9 cellular contexts compared by ENCODE assay signal in the genomic region with DNA sequence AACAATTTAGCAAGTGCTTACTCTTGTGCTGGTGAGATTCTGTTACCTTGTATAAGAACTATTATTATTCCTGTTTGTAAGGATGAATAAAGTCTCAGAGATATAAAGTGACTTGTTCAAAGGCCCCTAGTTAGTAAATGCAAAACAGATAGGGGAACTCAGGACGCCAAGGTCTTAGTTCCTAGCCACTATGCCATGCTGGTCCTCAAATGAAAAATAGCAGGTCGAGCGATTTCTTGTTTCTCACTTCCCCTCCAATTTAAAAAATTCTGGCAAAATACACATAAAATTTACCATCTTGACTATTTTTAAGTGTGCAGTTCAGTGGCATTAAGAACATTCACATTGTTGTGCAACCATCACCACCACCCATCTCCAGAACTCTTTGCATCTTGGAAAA. TPM values are rescaled to one million over a fixed set of nuclear protein-coding genes. Genes with fewer than 3 reads are reported as not detected.
A peak's percentile ranks its signal among the peaks of the same experiment; 100 is the strongest.
DNase-seq lines count a peak whose midpoint lies in the region; ATAC-seq and TF ChIP-seq lines count a peak whose summit lies in the region.
"Had no signal": no experiment of that assay in that cellular context is flagged by ENCODE, and none has a peak within 500 bp of the region (broad histone marks: within the 10 kb centered on the region; RNA-seq: fewer than 3 reads in every experiment).

No MANE protein-coding gene starts in this region.

- H3K36me3 ChIP-seq in iPS-18a (ENCODE audit: control insufficient read depth, low read depth, low read length): no peaks in the 10 kb centered on the region
- no peaks in the 10 kb centered on the region for H3K36me3 ChIP-seq in testis (ENCODE audit: low read depth, missing control alignments)

- no peak overlapping the region for H3K27ac ChIP-seq in iPS-18a (ENCODE audit: low read length)
- H3K27ac ChIP-seq in testis: peak overlapping the region in 1 of 2 donors; percentile 94

- TF ChIP-seq POLR2A in testis (IDR thresholded peaks at IDR 0.05): no peak

- peak overlapping the region; percentile 57 for H3K27ac Mint-ChIP-seq in activated CD8-positive, alpha-beta memory T cell treated with anti-CD3 and anti-CD28 coated beads, Interleukin-2, amount 10 ng/mL, durations not matched to agents 7 days and 5 days
- peak overlapping the region; percentile 3 for H3K27ac Mint-ChIP-seq in activated CD4-positive, alpha-beta memory T cell treated with anti-CD3 and anti-CD28 coated beads, Interleukin-2, amount 10 ng/mL, durations not matched to agents 7 days and 5 days

- H3K27me3 ChIP-seq in iPS-18a (ENCODE audit: control insufficient read depth, insufficient read depth, low read length): no peaks in the 10 kb centered on the region
- H3K27me3 ChIP-seq in testis: no peaks in the 10 kb centered on the region

- H3K4me1 ChIP-seq in iPS-18a (ENCODE audit: control insufficient read depth, low read depth, low read length): peaks cover 5% of the 10 kb centered on the region
- H3K4me1 ChIP-seq in testis: peaks cover 24% of the 10 kb centered on the region

- ATAC-seq in activated CD8-positive, alpha-beta memory T cell treated with anti-CD3 and anti-CD28 coated beads, Interleukin-2, amount 10 ng/mL, durations not matched to agents 7 days and 5 days: no peak
- no peak for ATAC-seq in HG03095 (IDR thresholded peaks at IDR 0.05; ENCODE audit: unreplicated experiment)

- no peak for TF ChIP-seq CTCF in testis (IDR thresholded peaks at IDR 0.05)

- H3K27me3 Mint-ChIP-seq in activated CD8-positive, alpha-beta memory T cell treated with anti-CD3 and anti-CD28 coated beads, Interleukin-2, amount 10 ng/mL, durations not matched to agents 7 days and 5 days: no peaks in the 10 kb centered on the region
- no peaks in the 10 kb centered on the region for H3K27me3 Mint-ChIP-seq in activated CD4-positive, alpha-beta memory T cell treated with anti-CD3 and anti-CD28 coated beads, Interleukin-2, amount 10 ng/mL, durations not matched to agents 7 days and 5 days

- POLR2A ChIA-PET in activated CD4-positive, alpha-beta memory T cell treated with anti-CD3 and anti-CD28 coated beads, Interleukin-2, amount 10 ng/mL, durations not matched to agents 7 days and 5 days (lab: Charles Lee): interaction anchor here (1.0 to 6.9 kb wide), 3 partner anchors 11 to 26 kb away, joined by 5 to 84 read pairs (median 5); a partner anchor contains a TSS

- H3K9ac ChIP-seq in iPS-18a (ENCODE audit: low read length): peak overlapping the region; percentile 74

- H3K4me1 Mint-ChIP-seq in activated CD8-positive, alpha-beta memory T cell treated with anti-CD3 and anti-CD28 coated beads, Interleukin-2, amount 10 ng/mL, durations not matched to agents 7 days and 5 days: peaks cover 24% of the 10 kb centered on the region
- peaks cover 30% of the 10 kb centered on the region for H3K4me1 Mint-ChIP-seq in activated CD4-positive, alpha-beta memory T cell treated with anti-CD3 and anti-CD28 coated beads, Interleukin-2, amount 10 ng/mL, durations not matched to agents 7 days and 5 days

- peak overlapping the region; percentile 90 for H3K4me3 Mint-ChIP-seq in activated CD8-positive, alpha-beta memory T cell treated with anti-CD3 and anti-CD28 coated beads, Interleukin-2, amount 10 ng/mL, durations not matched to agents 7 days and 5 days
- H3K4me3 Mint-ChIP-seq in activated CD4-positive, alpha-beta memory T cell treated with anti-CD3 and anti-CD28 coated beads, Interleukin-2, amount 10 ng/mL, durations not matched to agents 7 days and 5 days: peak overlapping the region; percentile 95

- CTCF ChIA-PET in activated CD8-positive, alpha-beta memory T cell treated with anti-CD3 and anti-CD28 coated beads, Interleukin-2, amount 10 ng/mL, durations not matched to agents 7 days and 5 days (lab: Charles Lee): interaction anchor here (0.8 to 1.2 kb wide), 3 partner anchors 10 to 394 kb away, joined by 3 to 4 read pairs (median 4); a partner anchor contains a TSS
- CTCF ChIA-PET in activated CD4-positive, alpha-beta memory T cell treated with anti-CD3 and anti-CD28 coated beads, Interleukin-2, amount 10 ng/mL, durations not matched to agents 7 days and 5 days (lab: Charles Lee): no interaction called here

- peak overlapping the region; percentile 81 for H3K4me3 ChIP-seq in iPS-18a (ENCODE audit: low read length)
- H3K4me3 ChIP-seq in testis: peak overlapping the region; percentile 66 to 74

- intact Hi-C loops in testis (cut with DNase I; ENCODE audit: low total_unique reads): no loop called here

- WGBS in testis, 2 donors: 44 to 52% methylated on average over 3 of the region's 3 CpGs

- peaks cover 3% of the 10 kb centered on the region for H3K36me3 Mint-ChIP-seq in activated CD8-positive, alpha-beta memory T cell treated with anti-CD3 and anti-CD28 coated beads, Interleukin-2, amount 10 ng/mL, durations not matched to agents 7 days and 5 days
- peaks cover 9% of the 10 kb centered on the region for H3K36me3 Mint-ChIP-seq in activated CD4-positive, alpha-beta memory T cell treated with anti-CD3 and anti-CD28 coated beads, Interleukin-2, amount 10 ng/mL, durations not matched to agents 7 days and 5 days (ENCODE audit: low read depth)

- no peaks in the 10 kb centered on the region for H3K9me3 ChIP-seq in iPS-18a (ENCODE audit: control insufficient read depth, low read depth, low read length)
- H3K9me3 ChIP-seq in testis: no peaks in the 10 kb centered on the region

- no peak for DNase-seq in activated CD8-positive, alpha-beta memory T cell treated with anti-CD3 and anti-CD28 coated beads, Interleukin-2, amount 10 ng/mL, durations not matched to agents 7 days and 5 days
- no peak for DNase-seq in activated CD8-positive, alpha-beta memory T cell treated with anti-CD3 and anti-CD28 coated beads, Interleukin-2, amount 50 U/mL, for 48 hours
- no peak for DNase-seq in activated CD4-positive, alpha-beta memory T cell treated with anti-CD3 and anti-CD28 coated beads, Interleukin-2, amount 10 ng/mL, durations not matched to agents 7 days and 5 days
- DNase-seq in testis (no peak), NCI-H2107 treated with DMSO at 0.1 percent for 48 hours (lab: John Stamatoyannopoulos, UW; ENCODE audit: unreplicated experiment) (no peak), hepatic stellate cell (ENCODE audit: low spot score) (no peak)
- DNase-seq: H7 had no signal

- no peaks in the 10 kb centered on the region for H3K9me3 Mint-ChIP-seq in activated CD8-positive, alpha-beta memory T cell treated with anti-CD3 and anti-CD28 coated beads, Interleukin-2, amount 10 ng/mL, durations not matched to agents 7 days and 5 days (ENCODE audit: low read depth)
- H3K9me3 Mint-ChIP-seq in activated CD4-positive, alpha-beta memory T cell treated with anti-CD3 and anti-CD28 coated beads, Interleukin-2, amount 10 ng/mL, durations not matched to agents 7 days and 5 days: no peaks in the 10 kb centered on the region

RNA-seq across cellular contexts. Expression of a gene that starts 1.1 kb away (rescaled TPM):
- 100 to 1,000 TPM; 142 to 176 TPM for total RNA-seq in activated CD8-positive, alpha-beta memory T cell treated with anti-CD3 and anti-CD28 coated beads, Interleukin-2, amount 10 ng/mL, durations not matched to agents 7 days and 5 days
- 100 to 1,000 TPM; 171 to 178 TPM for total RNA-seq in activated CD4-positive, alpha-beta memory T cell treated with anti-CD3 and anti-CD28 coated beads, Interleukin-2, amount 10 ng/mL, durations not matched to agents 7 days and 5 days
- 100 to 1,000 TPM; 164 to 192 TPM for total RNA-seq in testis
- polyA plus RNA-seq in testis (ENCODE audit: insufficient read depth, low read depth, low replicate concordance): 418 TPM

RNA-seq across cellular contexts. Expression of a gene that starts 12.3 kb away (rescaled TPM):
- total RNA-seq in activated CD8-positive, alpha-beta memory T cell treated with anti-CD3 and anti-CD28 coated beads, Interleukin-2, amount 10 ng/mL, durations not matched to agents 7 days and 5 days: 100 to 1,000 TPM in 1 of 2 experiments, 10 to 100 TPM in 1; 86.0 to 103 TPM
- total RNA-seq in activated CD4-positive, alpha-beta memory T cell treated with anti-CD3 and anti-CD28 coated beads, Interleukin-2, amount 10 ng/mL, durations not matched to agents 7 days and 5 days: 100 to 1,000 TPM; 108 to 114 TPM
- 100 to 1,000 TPM; 185 to 245 TPM for total RNA-seq in testis
- 386 TPM for polyA plus RNA-seq in testis (ENCODE audit: insufficient read depth, low read depth, low replicate concordance)

RNA-seq across cellular contexts. Expression of a gene that starts 34.6 kb away (rescaled TPM):
- total RNA-seq in activated CD8-positive, alpha-beta memory T cell treated with anti-CD3 and anti-CD28 coated beads, Interleukin-2, amount 10 ng/mL, durations not matched to agents 7 days and 5 days: 10 to 100 TPM; 26.2 to 30.8 TPM
- total RNA-seq in activated CD4-positive, alpha-beta memory T cell treated with anti-CD3 and anti-CD28 coated beads, Interleukin-2, amount 10 ng/mL, durations not matched to agents 7 days and 5 days: 10 to 100 TPM; 39.8 to 40.0 TPM
- total RNA-seq in testis: 10 to 100 TPM; 55.0 to 57.5 TPM
- polyA plus RNA-seq in testis (ENCODE audit: insufficient read depth, low read depth, low replicate concordance): 47.8 TPM

RNA-seq across cellular contexts. Expression of a gene that starts 41.4 kb away (rescaled TPM):
- total RNA-seq in activated CD8-positive, alpha-beta memory T cell treated with anti-CD3 and anti-CD28 coated beads, Interleukin-2, amount 10 ng/mL, durations not matched to agents 7 days and 5 days: 100 to 1,000 TPM; 113 to 129 TPM
- 10 to 100 TPM; 91.6 to 93.0 TPM for total RNA-seq in activated CD4-positive, alpha-beta memory T cell treated with anti-CD3 and anti-CD28 coated beads, Interleukin-2, amount 10 ng/mL, durations not matched to agents 7 days and 5 days
- 100 to 1,000 TPM; 389 to 493 TPM for total RNA-seq in testis
- 259 TPM for polyA plus RNA-seq in testis (ENCODE audit: insufficient read depth, low read depth, low replicate concordance)

RNA-seq across cellular contexts. Expression of a gene that starts 52.4 kb away (rescaled TPM):
- total RNA-seq in activated CD8-positive, alpha-beta memory T cell treated with anti-CD3 and anti-CD28 coated beads, Interleukin-2, amount 10 ng/mL, durations not matched to agents 7 days and 5 days: not detected
- not detected for total RNA-seq in activated CD4-positive, alpha-beta memory T cell treated with anti-CD3 and anti-CD28 coated beads, Interleukin-2, amount 10 ng/mL, durations not matched to agents 7 days and 5 days
- 1 to 10 TPM in 1 of 2 donors, under 1 TPM in 1; 0.56 to 1.3 TPM for total RNA-seq in testis
- polyA plus RNA-seq in testis (ENCODE audit: insufficient read depth, low read depth, low replicate concordance): 1.4 TPM
- total RNA-seq: H7 had no signal
